ENCODE assay signal across 11 cellular contexts in the genomic region with DNA sequence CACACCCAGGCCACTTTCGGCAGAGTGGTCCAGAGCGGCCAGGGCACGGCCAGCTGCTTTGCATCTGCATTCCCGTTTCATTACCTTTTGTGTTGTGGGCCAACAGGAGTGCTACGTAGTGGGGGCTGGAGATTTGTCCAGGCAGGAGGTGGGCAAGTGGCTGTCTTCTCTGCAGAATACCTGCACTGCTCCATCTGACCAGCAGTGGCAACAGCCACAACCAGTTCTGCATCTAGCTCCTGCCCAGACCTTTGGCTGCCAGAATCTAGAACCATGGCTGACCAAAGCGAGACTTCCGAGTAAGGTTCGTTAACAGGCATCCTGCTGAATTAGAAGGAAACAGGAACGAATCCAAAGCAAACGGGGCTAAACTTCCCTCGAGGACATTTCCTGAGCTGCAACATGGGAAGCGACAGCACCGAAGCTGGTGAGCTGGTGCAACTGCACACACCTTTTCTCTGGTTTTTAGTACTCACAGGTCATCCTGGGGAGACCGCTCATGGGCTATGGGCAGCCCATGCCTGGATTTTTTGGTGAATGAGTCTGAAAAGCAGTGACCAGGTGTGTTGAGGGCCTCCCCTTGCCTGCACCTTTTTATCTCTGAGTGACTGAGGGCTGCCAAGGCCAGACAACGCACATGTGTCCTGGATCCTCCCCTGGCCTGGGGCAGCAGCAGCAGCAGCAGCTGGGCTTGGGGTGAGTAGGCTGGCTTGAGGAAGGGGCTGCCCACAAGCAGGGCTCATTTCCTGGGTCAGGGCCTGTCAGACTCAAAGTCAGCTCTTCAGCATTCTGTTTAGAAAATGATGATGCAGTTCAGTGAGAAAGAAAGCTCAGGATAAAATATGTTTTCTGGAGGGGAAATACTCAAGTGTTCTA. TPM values are rescaled to one million over a fixed set of nuclear protein-coding genes. Genes with fewer than 3 reads are reported as not detected.
DNase-seq lines count a peak whose midpoint lies in the region; ATAC-seq, FAIRE-seq and TF ChIP-seq lines count a peak whose summit lies in the region.
"Had no signal": no experiment of that assay in that cellular context is flagged by ENCODE, and none has a peak within 500 bp of the region (broad histone marks: within the 10 kb centered on the region; RNA-seq: fewer than 3 reads in every experiment).

No MANE protein-coding gene starts in this region.

- H3K4me1 Mint-ChIP-seq in activated B cell treated with CpG ODN at 0.5 μM for 24 hours = peaks cover 64% of the 10 kb centered on the region

- ATAC-seq in A549 (peak; percentile 52 to 67; a peak in 5 of 6 replicates), GM19025 (IDR thresholded peaks at IDR 0.05; ENCODE audit: low read depth, unreplicated experiment) (peak; percentile 14), HG03025 (IDR thresholded peaks at IDR 0.05; ENCODE audit: low FRiP score, unreplicated experiment) (peak; percentile 31), activated B cell treated with CpG ODN at 0.5 μM for 24 hours (ENCODE audit: low read depth) (peak; percentile 15), Right ventricle myocardium inferior (no peak), gastrocnemius medialis (no peak)

- H3K27me3 Mint-ChIP-seq in activated B cell treated with CpG ODN at 0.5 μM for 24 hours = no peaks in the 10 kb centered on the region

- in situ Hi-C loops in gastrocnemius medialis (cut with MboI; ENCODE audit: low sequenced_read_pairs in 4 of 4) = loop anchor here in 1 of 4 donors (25.0 kb wide), 1 partner anchor 435 kb away; the partner anchor contains the start of gene TDRD15

- H3K27ac Mint-ChIP-seq in activated B cell treated with CpG ODN at 0.5 μM for 24 hours = peak overlapping the region; percentile 94

- no peak overlapping the region for H3K4me2 ChIP-seq in A549

- H3K27ac ChIP-seq in A549 (no peak overlapping the region), gastrocnemius medialis (no peak overlapping the region)

- TF ChIP-seq POLR2A in A549 (IDR thresholded peaks at IDR 0.05; ENCODE audit: low read length) (no peak), gastrocnemius medialis (IDR thresholded peaks at IDR 0.05) (no peak)

- WGBS in A549 (ENCODE audit: missing lambda C conversion rate) = 85% methylated on average over 15 of the region's 15 CpGs

- intact Hi-C loops in activated B cell treated with CpG ODN at 0.5 μM for 24 hours (cut with micrococcal nuclease) (loop anchor here (1.0 to 2.0 kb wide), 2 partner anchors 17 to 145 kb away; no protein-coding TSS in a partner anchor), Right ventricle myocardium inferior (cut with DNase I) (no loop called here), gastrocnemius medialis (cut with DNase I; ENCODE audit: low total_unique reads) (no loop called here)

- no peak for FAIRE-seq in A549 (lab: Jason Lieb, UNC)

- no peak for TF ChIP-seq RAD21 in A549 (conservative IDR thresholded peaks at IDR 0.05 in 1 of 2, IDR thresholded peaks at IDR 0.05 in 1 of 2)

- H3K4me1 ChIP-seq in A549 (peaks cover 21% of the 10 kb centered on the region), gastrocnemius medialis (no peaks in the 10 kb centered on the region)

- H3K27me3 ChIP-seq in gastrocnemius medialis = peaks cover 5 to 19% (median 16%) of the 10 kb centered on the region in 3 donors

- no peak for DNase-seq in A549 (ENCODE audit: low read depth in 1 of 2, low spot score in 1 of 2)
- DNase-seq in activated B cell treated with CpG ODN at 0.5 μM for 24 hours = no peak
- DNase-seq in activated naive CD4-positive, alpha-beta T cell (lab: John Stamatoyannopoulos, UW) = no peak
- DNase-seq in Right ventricle myocardium inferior (ENCODE audit: missing footprints) = no peak
- no peak for DNase-seq in activated CD4-positive, CD25-positive, alpha-beta regulatory T cell (lab: John Stamatoyannopoulos, UW)
- DNase-seq in gastrocnemius medialis = no peak
- DNase-seq: AML-193; amygdala; stimulated activated CD4-positive, alpha-beta T cell treated with anti-CD3 and anti-CD28 coated beads, Interleukin-2, amount 100 ng/mL, for 24 hours had no signal

- no peaks in the 10 kb centered on the region for H3K9me3 Mint-ChIP-seq in activated B cell treated with CpG ODN at 0.5 μM for 24 hours

- H3K9me3 ChIP-seq in A549 (no peaks in the 10 kb centered on the region), gastrocnemius medialis (no peaks in the 10 kb centered on the region)

- H3K36me3 Mint-ChIP-seq in activated B cell treated with CpG ODN at 0.5 μM for 24 hours (ENCODE audit: low read depth) = peaks cover 23% of the 10 kb centered on the region

- no peaks in the 10 kb centered on the region for H3K36me3 ChIP-seq in gastrocnemius medialis

- POLR2A ChIA-PET in A549 (lab: Yijun Ruan, JAX) = interaction anchor here (1.2 kb wide), 1 partner anchor 231 kb away, joined by 3 read pairs; the partner anchor contains the start of gene RHOB
- POLR2A ChIA-PET in activated B cell treated with CpG ODN at 0.5 μM for 24 hours (lab: Charles Lee) = interaction anchor here (0.7 to 5.4 kb wide), 8 partner anchors 11 to 231 kb away, joined by 3 to 116 read pairs (median 11); partner anchors contain the start of genes GDF7, HS1BP3, LDAH and RHOB

- CTCF ChIA-PET in A549 (lab: Yijun Ruan, JAX) (interaction anchor here (0.8 to 10.3 kb wide), 10 partner anchors 11 to 352 kb away, joined by 3 to 191 read pairs (median 4); partner anchors contain the start of gene GDF7), activated B cell treated with CpG ODN at 0.5 μM for 24 hours (lab: Charles Lee) (interaction anchor here (0.6 to 5.0 kb wide), 16 partner anchors 12 to 288 kb away, joined by 3 to 69 read pairs (median 4); partner anchors contain the start of genes GDF7 and HS1BP3)

- TF ChIP-seq CTCF in A549 (IDR thresholded peaks at IDR 0.05) (0 out of 3 replicates have a peak, but pooled peaks have one; percentile 6), activated B cell treated with CpG ODN at 0.5 μM for 24 hours (IDR thresholded peaks at IDR 0.05) (no peak), gastrocnemius medialis (IDR thresholded peaks at IDR 0.05 in 4 of 5, conservative IDR thresholded peaks at IDR 0.05 in 1 of 5) (no peak)

- H3K4me3 Mint-ChIP-seq in activated B cell treated with CpG ODN at 0.5 μM for 24 hours = peak overlapping the region; percentile 64

- TF ChIP-seq EP300 in A549 (IDR thresholded peaks at IDR 0.05) = no peak

- no peak overlapping the region for H3K4me3 ChIP-seq in A549
- no peak overlapping the region for H3K4me3 ChIP-seq in gastrocnemius medialis

TF ChIP-seq in A549, 52 proteins besides CTCF, POLR2A, EP300 and RAD21:
- TF ChIP-seq CBX2 (IDR thresholded peaks at IDR 0.05; ENCODE audit: borderline replicate concordance, low read depth) (no peak), E2F6 (IDR thresholded peaks at IDR 0.05; ENCODE audit: borderline replicate concordance, low read depth) (no peak), HEYL (CRISPR knock-in tag; IDR thresholded peaks at IDR 0.05) (no peak), RARB (CRISPR knock-in tag; IDR thresholded peaks at IDR 0.05) (no peak), ZNF302 (CRISPR knock-in tag; IDR thresholded peaks at IDR 0.05) (no peak)
- TF ChIP-seq, protein P1, sequence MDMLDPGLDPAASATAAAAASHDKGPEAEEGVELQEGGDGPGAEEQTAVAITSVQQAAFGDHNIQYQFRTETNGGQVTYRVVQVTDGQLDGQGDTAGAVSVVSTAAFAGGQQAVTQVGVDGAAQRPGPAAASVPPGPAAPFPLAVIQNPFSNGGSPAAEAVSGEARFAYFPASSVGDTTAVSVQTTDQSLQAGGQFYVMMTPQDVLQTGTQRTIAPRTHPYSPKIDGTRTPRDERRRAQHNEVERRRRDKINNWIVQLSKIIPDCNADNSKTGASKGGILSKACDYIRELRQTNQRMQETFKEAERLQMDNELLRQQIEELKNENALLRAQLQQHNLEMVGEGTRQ (IDR thresholded peaks at IDR 0.05) = no peak
TF ChIP-seq in A549: peak in this region for 0.

RNA-seq across cellular contexts. Expression of gene GDF7, which starts 10.6 kb away (rescaled TPM):
- 0.05 and 0.09 TPM in 2 replicates for polyA plus RNA-seq in A549 (2011; rRNA removed)
- 0.01 and 0.04 TPM in 2 replicates for polyA plus RNA-seq in A549 (2012; cell fraction: cytosol; rRNA removed)
- polyA plus RNA-seq in A549 (2012; cell fraction: nucleus; rRNA removed) = 0.02 and 0.07 TPM in 2 replicates
- 0.03 TPM in 3 replicates for polyA plus RNA-seq in A549 (2017; fragmentation: RNase III; extraction: RNeasy Plus Mini Kit Qiagen cat#74134 plus additional on column Dnase treatment)
- 0.17 and 0.19 TPM in 2 replicates for polyA minus RNA-seq in A549 (2011; rRNA and poly(A)+ RNA removed)
- total RNA-seq in activated B cell treated with CpG ODN at 0.5 μM for 24 hours = 5.9 and 6.7 TPM in 2 replicates
- total RNA-seq in Right ventricle myocardium inferior = 0.46 TPM
- total RNA-seq in gastrocnemius medialis = under 1 TPM in 3 of 4 donors, not detected in 1; 0.02 to 0.10 (median 0.07) TPM

RNA-seq across cellular contexts. Expression of gene HS1BP3, which starts 26.6 kb away (rescaled TPM):
- polyA plus RNA-seq in A549 (2011; rRNA removed) = 12.4 and 13.8 TPM in 2 replicates
- 19.3 and 23.8 TPM in 2 replicates for polyA plus RNA-seq in A549 (2012; cell fraction: cytosol; rRNA removed)
- 35.4 and 36.6 TPM in 2 replicates for polyA plus RNA-seq in A549 (2012; cell fraction: nucleus; rRNA removed)
- polyA plus RNA-seq in A549 (2017; fragmentation: RNase III; extraction: RNeasy Plus Mini Kit Qiagen cat#74134 plus additional on column Dnase treatment) = 17.7 to 23.5 TPM (median 20.5 TPM) in 3 replicates
- 17.5 and 21.2 TPM in 2 replicates for polyA minus RNA-seq in A549 (2011; rRNA and poly(A)+ RNA removed)
- 13.0 and 13.1 TPM in 2 replicates for total RNA-seq in activated B cell treated with CpG ODN at 0.5 μM for 24 hours
- total RNA-seq in Right ventricle myocardium inferior = 20.1 TPM
- 10 to 100 TPM; 16.6 to 26.9 (median 19.4) TPM for total RNA-seq in gastrocnemius medialis

Comparison
In these comparisons a context has a peak if more than half of its experiments do, and no peak if none do; other contexts are left out.
1. ATAC-seq: peak in A549 (2 of 2), GM19025 (single experiment), HG03025 (single experiment) and activated B cell treated with CpG ODN at 0.5 μM for 24 hours (single experiment); none in Right ventricle myocardium inferior (single experiment) and gastrocnemius medialis (0 of 2).